Comparison of ENCODE assay signal across 31 cellular contexts in the genomic region with DNA sequence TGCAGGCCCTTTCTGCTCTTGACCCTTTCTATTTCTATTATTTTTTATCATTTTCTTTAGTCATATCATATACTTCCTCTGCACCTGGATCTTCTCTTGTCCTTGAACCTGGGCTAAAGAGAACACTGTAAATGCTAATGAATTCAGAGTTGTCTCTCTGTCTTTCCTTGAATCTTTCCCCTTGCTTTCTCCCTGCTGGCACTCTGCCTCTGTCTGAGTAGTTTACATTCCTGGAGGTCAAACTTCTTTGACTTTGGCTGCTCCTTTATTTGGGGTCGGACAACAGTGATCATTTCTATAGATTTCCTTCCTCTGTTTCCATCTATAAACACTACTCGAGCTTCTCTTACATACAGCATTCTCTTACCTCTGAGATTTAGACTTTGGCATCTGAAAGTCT. TPM values are rescaled to one million over a fixed set of nuclear protein-coding genes. Genes with fewer than 3 reads are reported as not detected.
"Had no signal": no experiment of that assay in that cellular context is flagged by ENCODE, and none has a peak within 500 bp of the region (broad histone marks: within the 10 kb centered on the region; RNA-seq: fewer than 3 reads in every experiment).

No MANE protein-coding gene starts in this region.

- H3K4me3 ChIP-seq: coronary artery, heart left ventricle, spleen, tibial artery, upper lobe of left lung, uterus had no signal

- ATAC-seq: heart left ventricle; left lobe of liver; sciatic nerve; stimulated activated memory B cell treated with anti-CD40 and anti-IgM and Interleukin-4, amounts not matched to agents 10 μg/mL and 1 μg/mL and 100 μg/mL, for 72 hours had no signal

- H3K27ac Mint-ChIP-seq: nephron; stimulated activated memory B cell treated with anti-CD40 and anti-IgM and Interleukin-4, amounts not matched to agents 10 μg/mL and 1 μg/mL and 100 μg/mL, for 72 hours; stimulated activated naive CD8-positive, alpha-beta T cell treated with anti-CD3 and anti-CD28 coated beads, Interleukin-15, Interleukin-2, amounts not matched to agents 100 ng/mL and 50 ng/mL, for 24 hours had no signal

- H3K4me1 Mint-ChIP-seq: stimulated activated memory B cell treated with anti-CD40 and anti-IgM and Interleukin-4, amounts not matched to agents 10 μg/mL and 1 μg/mL and 100 μg/mL, for 72 hours had no signal

- H3K27me3 ChIP-seq: heart left ventricle, neutrophil, spleen, tibial artery, upper lobe of left lung, uterus had no signal

- H3K4me1 ChIP-seq: heart left ventricle, spleen, tibial artery, upper lobe of left lung, uterus had no signal

- H3K9me3 Mint-ChIP-seq: nephron had no signal

- H3K9me3 ChIP-seq: heart left ventricle, neutrophil, tibial artery, upper lobe of left lung, uterus had no signal

- H3K27me3 Mint-ChIP-seq: stimulated activated memory B cell treated with anti-CD40 and anti-IgM and Interleukin-4, amounts not matched to agents 10 μg/mL and 1 μg/mL and 100 μg/mL, for 72 hours; stimulated activated naive CD8-positive, alpha-beta T cell treated with anti-CD3 and anti-CD28 coated beads, Interleukin-15, Interleukin-2, amounts not matched to agents 100 ng/mL and 50 ng/mL, for 24 hours had no signal

- DNase-seq: effector CD4-positive, alpha-beta T cell; foreskin melanocyte; heart left ventricle; hippocampal formation; islet precursor cell; mammary epithelial cell; posterior cingulate gyrus; spleen; stimulated activated CD4-positive, alpha-beta T cell treated with anti-CD3 and anti-CD28 coated beads, Interleukin-15, amount 100 ng/mL, for 24 hours; stimulated activated CD4-positive, alpha-beta T cell treated with anti-CD3 and anti-CD28 coated beads, Interleukin-1b, Interleukin-23, amount 100 ng/mL, for 48 hours; stimulated activated CD4-positive, alpha-beta T cell treated with anti-CD3 and anti-CD28 coated beads, Interleukin-4, amount 100 ng/mL, for 24 hours; tibial artery; upper lobe of left lung; uterus had no signal

- H3K27ac ChIP-seq: coronary artery, heart left ventricle, neutrophil, spleen, tibial artery, upper lobe of left lung, uterus had no signal

- H3K36me3 ChIP-seq: heart left ventricle, neutrophil, spleen, tibial artery, upper lobe of left lung, uterus had no signal

- H3K4me3 Mint-ChIP-seq: nephron; stimulated activated memory B cell treated with anti-CD40 and anti-IgM and Interleukin-4, amounts not matched to agents 10 μg/mL and 1 μg/mL and 100 μg/mL, for 72 hours; stimulated activated naive CD8-positive, alpha-beta T cell treated with anti-CD3 and anti-CD28 coated beads, Interleukin-15, Interleukin-2, amounts not matched to agents 100 ng/mL and 50 ng/mL, for 24 hours had no signal

- H3K36me3 Mint-ChIP-seq: stimulated activated memory B cell treated with anti-CD40 and anti-IgM and Interleukin-4, amounts not matched to agents 10 μg/mL and 1 μg/mL and 100 μg/mL, for 72 hours had no signal

RNA-seq across cellular contexts. Expression of a gene that starts 47.1 kb away (rescaled TPM):
- total RNA-seq: chondrocyte, dermis microvascular lymphatic vessel endothelial cell, heart left ventricle, left lobe of liver, lower leg skin, mammary epithelial cell, mucosa of gallbladder, myocyte, osteocyte, pulmonary artery endothelial cell, sciatic nerve, skeletal muscle tissue, spleen, temporal lobe, upper lobe of left lung, uterus had no signal
- polyA plus RNA-seq: esophagus, heart left ventricle, mammary epithelial cell, spleen had no signal
